ENCODE assay signal across 1 cellular context in the genomic region with DNA sequence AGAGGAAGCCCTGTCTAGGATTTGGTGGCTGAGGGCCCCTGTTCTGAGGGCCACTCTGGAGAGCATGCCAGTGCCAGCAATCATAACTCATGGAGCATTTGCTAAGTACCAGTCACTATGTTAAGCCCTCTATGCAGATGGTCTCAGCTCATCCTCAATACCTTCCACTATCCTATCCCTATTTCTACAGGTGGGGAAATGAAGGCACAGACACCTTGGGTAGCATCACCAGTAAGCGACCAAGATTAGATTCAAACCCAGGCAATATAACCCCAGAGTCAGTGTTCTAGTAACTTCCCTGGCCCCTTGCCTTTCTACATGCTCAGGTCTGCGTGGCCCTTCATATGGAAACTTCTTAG.
TF ChIP-seq lines count a peak whose summit lies in the region.

No MANE protein-coding gene starts in this region.

TF ChIP-seq in neural cell, 6 proteins besides CTCF, POLR2A, EP300 and RAD21:
- TF ChIP-seq SMC3 (conservative IDR thresholded peaks at IDR 0.05; ENCODE audit: poor library complexity) (no peak), EZH2 (IDR thresholded peaks at IDR 0.05; ENCODE audit: borderline replicate concordance, insufficient read depth, low read length, poor library complexity, severe bottlenecking) (no peak), TAF1 (IDR thresholded peaks at IDR 0.05; ENCODE audit: low read depth) (no peak), POLR2AphosphoS5 (IDR thresholded peaks at IDR 0.05) (no peak), MXI1 (conservative IDR thresholded peaks at IDR 0.05; ENCODE audit: poor library complexity, severe bottlenecking) (no peak)
- TF ChIP-seq, protein P1, sequence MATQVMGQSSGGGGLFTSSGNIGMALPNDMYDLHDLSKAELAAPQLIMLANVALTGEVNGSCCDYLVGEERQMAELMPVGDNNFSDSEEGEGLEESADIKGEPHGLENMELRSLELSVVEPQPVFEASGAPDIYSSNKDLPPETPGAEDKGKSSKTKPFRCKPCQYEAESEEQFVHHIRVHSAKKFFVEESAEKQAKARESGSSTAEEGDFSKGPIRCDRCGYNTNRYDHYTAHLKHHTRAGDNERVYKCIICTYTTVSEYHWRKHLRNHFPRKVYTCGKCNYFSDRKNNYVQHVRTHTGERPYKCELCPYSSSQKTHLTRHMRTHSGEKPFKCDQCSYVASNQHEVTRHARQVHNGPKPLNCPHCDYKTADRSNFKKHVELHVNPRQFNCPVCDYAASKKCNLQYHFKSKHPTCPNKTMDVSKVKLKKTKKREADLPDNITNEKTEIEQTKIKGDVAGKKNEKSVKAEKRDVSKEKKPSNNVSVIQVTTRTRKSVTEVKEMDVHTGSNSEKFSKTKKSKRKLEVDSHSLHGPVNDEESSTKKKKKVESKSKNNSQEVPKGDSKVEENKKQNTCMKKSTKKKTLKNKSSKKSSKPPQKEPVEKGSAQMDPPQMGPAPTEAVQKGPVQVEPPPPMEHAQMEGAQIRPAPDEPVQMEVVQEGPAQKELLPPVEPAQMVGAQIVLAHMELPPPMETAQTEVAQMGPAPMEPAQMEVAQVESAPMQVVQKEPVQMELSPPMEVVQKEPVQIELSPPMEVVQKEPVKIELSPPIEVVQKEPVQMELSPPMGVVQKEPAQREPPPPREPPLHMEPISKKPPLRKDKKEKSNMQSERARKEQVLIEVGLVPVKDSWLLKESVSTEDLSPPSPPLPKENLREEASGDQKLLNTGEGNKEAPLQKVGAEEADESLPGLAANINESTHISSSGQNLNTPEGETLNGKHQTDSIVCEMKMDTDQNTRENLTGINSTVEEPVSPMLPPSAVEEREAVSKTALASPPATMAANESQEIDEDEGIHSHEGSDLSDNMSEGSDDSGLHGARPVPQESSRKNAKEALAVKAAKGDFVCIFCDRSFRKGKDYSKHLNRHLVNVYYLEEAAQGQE (IDR thresholded peaks at IDR 0.05; ENCODE audit: borderline replicate concordance) = no peak
